In genomic region chr1:218475275-218475674, GRCh38 we compare ENCODE assay signal across 1 cellular context.
TF ChIP-seq lines count a peak whose summit lies in the region.

No MANE protein-coding gene starts in this region.

TF ChIP-seq in IMR-90, 13 proteins besides CTCF, POLR2A, EP300 and RAD21:
- TF ChIP-seq CEBPB (IDR thresholded peaks at IDR 0.05; ENCODE audit: low read depth, low read length) (no peak), SMC3 (IDR thresholded peaks at IDR 0.05; ENCODE audit: low read depth, low read length) (no peak), CHD1 (IDR thresholded peaks at IDR 0.05; ENCODE audit: low read depth, low read length) (no peak), BHLHE40 (IDR thresholded peaks at IDR 0.05; ENCODE audit: low read depth, low read length) (no peak), MXI1 (IDR thresholded peaks at IDR 0.05; ENCODE audit: borderline replicate concordance, low read depth, low read length) (no peak), RCOR1 (IDR thresholded peaks at IDR 0.05; ENCODE audit: insufficient replicate concordance, low read length) (no peak), MAZ (IDR thresholded peaks at IDR 0.05; ENCODE audit: borderline replicate concordance, low read depth, low read length) (no peak), USF2 (IDR thresholded peaks at IDR 0.05; ENCODE audit: low read depth, low read length) (no peak), MAFK (IDR thresholded peaks at IDR 0.05; ENCODE audit: low read depth, low read length) (no peak), NFE2L2 (IDR thresholded peaks at IDR 0.05; ENCODE audit: low read depth, low read length) (no peak), FOS (IDR thresholded peaks at IDR 0.05; ENCODE audit: low read depth, low read length) (no peak), ELK1 (IDR thresholded peaks at IDR 0.05; ENCODE audit: borderline replicate concordance, low read depth, low read length) (no peak), RFX5 (IDR thresholded peaks at IDR 0.05; ENCODE audit: low read depth, low read length) (no peak)
